In the genomic region with DNA sequence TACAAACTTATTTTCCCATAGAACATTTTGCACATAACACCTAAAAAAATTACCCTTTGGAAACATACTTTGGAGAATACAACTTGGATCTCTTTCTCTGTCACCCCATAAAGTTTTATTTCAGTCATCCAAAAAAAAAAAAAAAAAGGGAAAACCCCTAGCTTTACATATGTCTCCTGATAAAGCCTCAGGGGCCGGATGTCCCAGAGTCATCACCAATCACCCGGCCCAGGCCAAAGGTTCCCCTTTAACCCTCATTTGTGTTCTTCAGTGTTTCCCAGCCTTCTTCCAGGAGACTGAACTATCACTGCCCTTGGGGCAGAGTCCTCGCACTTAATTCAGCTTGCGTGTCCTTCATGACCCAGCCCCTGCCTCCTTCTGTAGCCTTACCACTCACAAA, we compare ENCODE assay signal across 1 cellular context.
A peak's percentile ranks its signal among the peaks of the same experiment; 100 is the strongest.
TF ChIP-seq lines count a peak whose summit lies in the region.

No MANE protein-coding gene starts in this region.

TF ChIP-seq in K562, 482 proteins besides CTCF, POLR2A, EP300 and RAD21:
- TF ChIP-seq ZBTB40 (IDR thresholded peaks at IDR 0.05) (peak; percentile 90), ZBTB40 (CRISPR knock-in tag; IDR thresholded peaks at IDR 0.05) (peak; percentile 82), ZNF263 (CRISPR knock-in tag; IDR thresholded peaks at IDR 0.05; ENCODE audit: borderline replicate concordance) (no peak), GTF2B (IDR thresholded peaks at IDR 0.05; ENCODE audit: extremely low read depth, insufficient read length) (no peak), ZNF384 (IDR thresholded peaks at IDR 0.05; ENCODE audit: low read depth, low read length) (peak; percentile 93), HDAC2 (IDR thresholded peaks at IDR 0.05) (no peak), NR2C2 (CRISPR knock-in tag; IDR thresholded peaks at IDR 0.05) (no peak), NR2C2 (tag; IDR thresholded peaks at IDR 0.05) (0 out of 2 replicates have a peak, but pooled peaks have one; percentile 7)
